2 cellular contexts compared by ENCODE assay signal in the genomic region with DNA sequence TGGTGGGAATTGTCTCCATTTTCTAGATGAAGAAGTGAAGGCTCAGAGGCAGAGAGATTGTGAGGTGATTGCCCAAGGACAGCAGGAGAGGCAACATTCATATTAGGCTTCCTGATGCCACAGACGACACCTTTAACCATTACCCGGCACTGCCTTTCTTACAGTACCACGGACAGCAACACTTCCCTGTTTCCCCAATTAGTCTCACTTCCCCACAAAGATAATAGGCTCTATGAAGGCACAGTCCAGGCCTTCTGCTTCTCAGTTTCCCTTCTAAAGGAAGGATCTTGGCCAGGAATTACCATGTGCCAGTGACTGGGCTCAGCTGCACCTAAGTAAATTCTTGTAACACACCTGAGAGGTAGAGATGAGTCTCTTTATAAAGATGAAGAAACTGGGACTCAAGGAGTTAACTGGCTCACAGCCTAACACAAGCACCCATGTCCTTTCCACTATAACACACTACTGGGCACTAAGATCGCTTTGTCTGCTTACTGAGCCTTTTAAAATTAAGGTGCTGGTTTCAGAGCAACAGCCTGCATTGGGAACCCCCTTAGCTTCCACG.
TF ChIP-seq lines count a peak whose summit lies in the region.

No MANE protein-coding gene starts in this region.

TF ChIP-seq in SK-N-SH, 30 proteins besides CTCF, POLR2A, EP300 and RAD21:
- TF ChIP-seq, protein P1, sequence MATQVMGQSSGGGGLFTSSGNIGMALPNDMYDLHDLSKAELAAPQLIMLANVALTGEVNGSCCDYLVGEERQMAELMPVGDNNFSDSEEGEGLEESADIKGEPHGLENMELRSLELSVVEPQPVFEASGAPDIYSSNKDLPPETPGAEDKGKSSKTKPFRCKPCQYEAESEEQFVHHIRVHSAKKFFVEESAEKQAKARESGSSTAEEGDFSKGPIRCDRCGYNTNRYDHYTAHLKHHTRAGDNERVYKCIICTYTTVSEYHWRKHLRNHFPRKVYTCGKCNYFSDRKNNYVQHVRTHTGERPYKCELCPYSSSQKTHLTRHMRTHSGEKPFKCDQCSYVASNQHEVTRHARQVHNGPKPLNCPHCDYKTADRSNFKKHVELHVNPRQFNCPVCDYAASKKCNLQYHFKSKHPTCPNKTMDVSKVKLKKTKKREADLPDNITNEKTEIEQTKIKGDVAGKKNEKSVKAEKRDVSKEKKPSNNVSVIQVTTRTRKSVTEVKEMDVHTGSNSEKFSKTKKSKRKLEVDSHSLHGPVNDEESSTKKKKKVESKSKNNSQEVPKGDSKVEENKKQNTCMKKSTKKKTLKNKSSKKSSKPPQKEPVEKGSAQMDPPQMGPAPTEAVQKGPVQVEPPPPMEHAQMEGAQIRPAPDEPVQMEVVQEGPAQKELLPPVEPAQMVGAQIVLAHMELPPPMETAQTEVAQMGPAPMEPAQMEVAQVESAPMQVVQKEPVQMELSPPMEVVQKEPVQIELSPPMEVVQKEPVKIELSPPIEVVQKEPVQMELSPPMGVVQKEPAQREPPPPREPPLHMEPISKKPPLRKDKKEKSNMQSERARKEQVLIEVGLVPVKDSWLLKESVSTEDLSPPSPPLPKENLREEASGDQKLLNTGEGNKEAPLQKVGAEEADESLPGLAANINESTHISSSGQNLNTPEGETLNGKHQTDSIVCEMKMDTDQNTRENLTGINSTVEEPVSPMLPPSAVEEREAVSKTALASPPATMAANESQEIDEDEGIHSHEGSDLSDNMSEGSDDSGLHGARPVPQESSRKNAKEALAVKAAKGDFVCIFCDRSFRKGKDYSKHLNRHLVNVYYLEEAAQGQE (IDR thresholded peaks at IDR 0.05; ENCODE audit: low read depth, low read length) = peak; percentile 95
- no peak for TF ChIP-seq RFX5 (IDR thresholded peaks at IDR 0.05; ENCODE audit: low read length)

TF ChIP-seq in liver, 16 proteins besides CTCF, POLR2A, EP300 and RAD21:
- TF ChIP-seq FOXA1 (IDR thresholded peaks at IDR 0.05) = no peak
- TF ChIP-seq, protein P1 (IDR thresholded peaks at IDR 0.05) = peak; percentile 97
- TF ChIP-seq HNF4G (IDR thresholded peaks at IDR 0.05) = no peak
- TF ChIP-seq, protein P2, sequence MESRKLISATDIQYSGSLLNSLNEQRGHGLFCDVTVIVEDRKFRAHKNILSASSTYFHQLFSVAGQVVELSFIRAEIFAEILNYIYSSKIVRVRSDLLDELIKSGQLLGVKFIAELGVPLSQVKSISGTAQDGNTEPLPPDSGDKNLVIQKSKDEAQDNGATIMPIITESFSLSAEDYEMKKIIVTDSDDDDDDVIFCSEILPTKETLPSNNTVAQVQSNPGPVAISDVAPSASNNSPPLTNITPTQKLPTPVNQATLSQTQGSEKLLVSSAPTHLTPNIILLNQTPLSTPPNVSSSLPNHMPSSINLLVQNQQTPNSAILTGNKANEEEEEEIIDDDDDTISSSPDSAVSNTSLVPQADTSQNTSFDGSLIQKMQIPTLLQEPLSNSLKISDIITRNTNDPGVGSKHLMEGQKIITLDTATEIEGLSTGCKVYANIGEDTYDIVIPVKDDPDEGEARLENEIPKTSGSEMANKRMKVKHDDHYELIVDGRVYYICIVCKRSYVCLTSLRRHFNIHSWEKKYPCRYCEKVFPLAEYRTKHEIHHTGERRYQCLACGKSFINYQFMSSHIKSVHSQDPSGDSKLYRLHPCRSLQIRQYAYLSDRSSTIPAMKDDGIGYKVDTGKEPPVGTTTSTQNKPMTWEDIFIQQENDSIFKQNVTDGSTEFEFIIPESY (IDR thresholded peaks at IDR 0.05) = no peak
- no peak for TF ChIP-seq YY1 (IDR thresholded peaks at IDR 0.05)
- TF ChIP-seq FOXA2 (IDR thresholded peaks at IDR 0.05) = no peak
